In the genomic region with DNA sequence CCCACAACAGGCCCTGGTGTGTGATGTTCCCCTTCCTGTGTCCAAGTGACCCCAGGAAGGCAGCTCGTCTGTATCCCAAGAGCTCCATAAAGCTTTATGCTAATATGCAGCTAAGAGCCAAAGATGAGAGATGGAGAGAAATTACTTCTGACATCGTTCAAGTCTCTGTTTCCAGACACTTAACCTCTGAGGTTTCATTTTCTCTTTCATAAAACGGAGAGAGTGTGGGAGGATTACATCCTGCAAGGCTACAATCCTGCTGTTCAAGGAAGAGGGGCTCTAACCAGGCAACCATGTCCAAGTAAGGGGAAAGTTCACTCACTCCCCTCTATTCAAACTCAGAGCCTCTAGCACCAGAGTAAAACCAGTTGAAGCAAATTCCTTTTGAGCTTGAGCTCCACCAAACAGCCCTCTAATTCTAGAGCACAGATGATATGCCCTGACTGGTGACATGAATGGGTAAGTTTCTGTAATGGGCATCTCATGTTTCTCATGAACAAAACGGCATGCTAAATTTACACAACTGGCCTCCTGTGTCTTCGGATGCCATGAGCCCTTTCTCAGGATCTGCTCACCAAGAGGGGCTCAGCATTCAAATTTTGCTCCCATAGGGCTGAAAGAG, we compare ENCODE assay signal across 11 cellular contexts.
DNase-seq lines count a peak whose midpoint lies in the region; ATAC-seq and TF ChIP-seq lines count a peak whose summit lies in the region.
"Had no signal": no experiment of that assay in that cellular context is flagged by ENCODE, and none has a peak within 500 bp of the region (broad histone marks: within the 10 kb centered on the region; RNA-seq: fewer than 3 reads in every experiment).

No MANE protein-coding gene starts in this region.

- no peak overlapping the region for H3K4me3 ChIP-seq in coronary artery
- H3K4me3 ChIP-seq: gastrocnemius medialis, lung had no signal

- intact Hi-C loops in CD4-positive, alpha-beta T cell (cut with DNase I, micrococcal nuclease): no loop called here
- intact Hi-C loops in activated CD8-positive, alpha-beta T cell treated with anti-CD3 and anti-CD28 coated beads for 36 hours (cut with micrococcal nuclease): no loop called here

- peaks cover 7% of the 10 kb centered on the region for H3K27me3 ChIP-seq in CD4-positive, alpha-beta T cell (ENCODE audit: control insufficient read depth, insufficient read depth, low read length)
- H3K27me3 ChIP-seq: gastrocnemius medialis had no signal

- no peak for ATAC-seq in CD4-positive, alpha-beta T cell (ENCODE audit: poor library complexity)
- ATAC-seq in GM19025 (IDR thresholded peaks at IDR 0.05; ENCODE audit: low read depth, unreplicated experiment) (peak; percentile 55), HG02981 (IDR thresholded peaks at IDR 0.05; ENCODE audit: unreplicated experiment) (peak; percentile 53), GM18520 (IDR thresholded peaks at IDR 0.05; ENCODE audit: unreplicated experiment) (no peak)
- ATAC-seq in activated CD8-positive, alpha-beta T cell treated with anti-CD3 and anti-CD28 coated beads for 36 hours: peak; percentile 34

- CTCF ChIA-PET in CD4-positive, alpha-beta T cell (lab: Charles Lee): no interaction called here
- CTCF ChIA-PET in activated CD8-positive, alpha-beta T cell treated with anti-CD3 and anti-CD28 coated beads for 36 hours (lab: Charles Lee): interaction anchor here (1.3 kb wide), 1 partner anchor 17 kb away, joined by 4 read pairs; no protein-coding TSS in a partner anchor

- H3K27me3 Mint-ChIP-seq in CD4-positive, alpha-beta T cell: peaks cover 7% of the 10 kb centered on the region
- H3K27me3 Mint-ChIP-seq in activated CD8-positive, alpha-beta T cell treated with anti-CD3 and anti-CD28 coated beads for 36 hours: peaks cover 5% of the 10 kb centered on the region

- no peak for TF ChIP-seq CTCF in CD4-positive, alpha-beta T cell (IDR thresholded peaks at IDR 0.05)
- TF ChIP-seq CTCF in activated CD8-positive, alpha-beta T cell treated with anti-CD3 and anti-CD28 coated beads for 36 hours (IDR thresholded peaks at IDR 0.05): no peak
- TF ChIP-seq CTCF in coronary artery (IDR thresholded peaks at IDR 0.05): no peak

- no peaks in the 10 kb centered on the region for H3K36me3 Mint-ChIP-seq in CD4-positive, alpha-beta T cell (ENCODE audit: low read depth)
- no peaks in the 10 kb centered on the region for H3K36me3 Mint-ChIP-seq in activated CD8-positive, alpha-beta T cell treated with anti-CD3 and anti-CD28 coated beads for 36 hours (ENCODE audit: low read depth)

- POLR2A ChIA-PET in CD4-positive, alpha-beta T cell (lab: Charles Lee): no interaction called here
- POLR2A ChIA-PET in activated CD8-positive, alpha-beta T cell treated with anti-CD3 and anti-CD28 coated beads for 36 hours (lab: Charles Lee): no interaction called here

- DNase-seq in CD4-positive, alpha-beta T cell: no peak
- no peak for DNase-seq in activated CD8-positive, alpha-beta T cell treated with anti-CD3 and anti-CD28 coated beads for 36 hours
- DNase-seq in stimulated activated CD4-positive, alpha-beta T cell treated with anti-CD3 and anti-CD28 coated beads, Interleukin-4, amount 100 ng/mL, for 1 hour: no peak
- DNase-seq in coronary artery (ENCODE audit: low spot score) (no peak), NCI-H748 treated with DMSO at 0.1 percent for 48 hours (lab: John Stamatoyannopoulos, UW) (no peak)
- DNase-seq: gastrocnemius medialis, NCI-H1694 had no signal

- no peak overlapping the region for H3K27ac Mint-ChIP-seq in CD4-positive, alpha-beta T cell
- no peak overlapping the region for H3K27ac Mint-ChIP-seq in activated CD8-positive, alpha-beta T cell treated with anti-CD3 and anti-CD28 coated beads for 36 hours

- H3K4me3 Mint-ChIP-seq in CD4-positive, alpha-beta T cell: peak overlapping the region; percentile 13
- H3K4me3 Mint-ChIP-seq in activated CD8-positive, alpha-beta T cell treated with anti-CD3 and anti-CD28 coated beads for 36 hours: peak overlapping the region; percentile 31

- H3K4me1 Mint-ChIP-seq in CD4-positive, alpha-beta T cell (ENCODE audit: low read depth): peaks cover 13% of the 10 kb centered on the region
- peaks cover 12% of the 10 kb centered on the region for H3K4me1 Mint-ChIP-seq in activated CD8-positive, alpha-beta T cell treated with anti-CD3 and anti-CD28 coated beads for 36 hours (ENCODE audit: low read depth)

- H3K27ac ChIP-seq in CD4-positive, alpha-beta T cell (ENCODE audit: low read depth, low read length): no peak overlapping the region
- no peak overlapping the region for H3K27ac ChIP-seq in coronary artery
- H3K27ac ChIP-seq: gastrocnemius medialis had no signal

- H3K9me3 Mint-ChIP-seq in CD4-positive, alpha-beta T cell: no peaks in the 10 kb centered on the region
- no peaks in the 10 kb centered on the region for H3K9me3 Mint-ChIP-seq in activated CD8-positive, alpha-beta T cell treated with anti-CD3 and anti-CD28 coated beads for 36 hours

- no peaks in the 10 kb centered on the region for H3K9me3 ChIP-seq in CD4-positive, alpha-beta T cell (ENCODE audit: control insufficient read depth, low read length)
- H3K9me3 ChIP-seq: gastrocnemius medialis had no signal

Comparison
In these comparisons a context has a peak if more than half of its experiments do, and no peak if none do; other contexts are left out.
1. ATAC-seq: peak in GM19025 (single experiment), HG02981 (single experiment) and activated CD8-positive, alpha-beta T cell treated with anti-CD3 and anti-CD28 coated beads for 36 hours (single experiment); none in CD4-positive, alpha-beta T cell (single experiment) and GM18520 (single experiment).